Comparison of ENCODE assay signal across 17 cellular contexts in the genomic region with DNA sequence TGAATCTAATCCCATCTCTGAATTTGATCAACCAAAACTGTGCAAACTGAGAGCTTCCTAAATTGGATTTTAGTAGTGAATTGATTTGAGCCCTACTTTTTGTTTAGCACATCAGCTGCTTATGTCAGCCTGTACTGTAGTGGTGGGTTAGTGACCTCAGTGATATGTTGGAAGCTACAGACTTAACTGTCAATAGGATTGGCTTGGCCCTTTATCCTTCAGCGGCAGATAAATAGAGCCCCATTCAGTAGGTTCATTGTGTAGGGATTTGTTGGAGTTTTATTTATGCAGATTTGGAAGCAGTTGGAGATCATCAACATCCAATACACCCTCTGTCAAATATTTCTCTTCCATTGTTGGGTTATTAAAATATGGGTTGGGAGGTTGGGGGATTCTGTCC.
"Had no signal": no experiment of that assay in that cellular context is flagged by ENCODE, and none has a peak within 500 bp of the region (broad histone marks: within the 10 kb centered on the region; RNA-seq: fewer than 3 reads in every experiment).

No MANE protein-coding gene starts in this region.

- DNase-seq: effector CD4-positive, alpha-beta T cell; endodermal cell; erythroblast; foreskin keratinocyte; heart left ventricle; kidney glomerular epithelial cell; mammary epithelial cell; mucosa of descending colon; naive thymus-derived CD8-positive, alpha-beta T cell; psoas muscle; retina; stimulated activated CD4-positive, alpha-beta T cell treated with anti-CD3 and anti-CD28 coated beads, Interleukin-2, amount 100 ng/mL, for 24 hours; stimulated activated CD4-positive, alpha-beta T cell treated with anti-CD3 and anti-CD28 coated beads, Interleukin-4, amount 100 ng/mL, for 4 hours; stimulated activated naive B cell treated with anti-CD40 and anti-IgM and Interleukin-4, amounts not matched to agents 10 μg/mL and 1 μg/mL and 100 μg/mL, for 72 hours; stimulated activated naive CD8-positive, alpha-beta T cell treated with anti-CD3 and anti-CD28 coated beads, Interleukin-15, amount 100 ng/mL, for 72 hours; testis; upper lobe of right lung had no signal
